ENCODE assay signal across 33 cellular contexts in genomic region chr13:79883216-79883615, GRCh38.
"Had no signal": no experiment of that assay in that cellular context is flagged by ENCODE, and none has a peak within 500 bp of the region (broad histone marks: within the 10 kb centered on the region; RNA-seq: fewer than 3 reads in every experiment).

No MANE protein-coding gene starts in this region.

- H3K27me3 Mint-ChIP-seq: activated CD4-positive, alpha-beta memory T cell treated with anti-CD3 and anti-CD28 coated beads for 36 hours; activated CD4-positive, alpha-beta T cell treated with anti-CD3 and anti-CD28 coated beads for 36 hours; activated CD4-positive, alpha-beta T cell treated with anti-CD3 and anti-CD28 coated beads, Interleukin-2, amount 10 ng/mL, durations not matched to agents 24 days and 14 days; activated CD8-positive, alpha-beta memory T cell treated with anti-CD3 and anti-CD28 coated beads, Interleukin-2, amount 10 ng/mL, durations not matched to agents 7 days and 5 days; activated naive CD4-positive, alpha-beta T cell treated with anti-CD3 and anti-CD28 coated beads, Interleukin-2, amount 50 U/mL, for 24 hours; activated naive CD8-positive, alpha-beta T cell treated with anti-CD3 and anti-CD28 coated beads for 36 hours; activated naive CD8-positive, alpha-beta T cell treated with anti-CD3 and anti-CD28 coated beads, Interleukin-2, amount 50 U/mL, for 24 hours; brain; central memory CD8-positive, alpha-beta T cell; dendritic cell treated with granulocyte-macrophage colony-stimulating factor and Interleukin-4, amounts not matched to agents 40 ng/mL and 50 ng/mL, for 4 days had no signal

- H3K27ac ChIP-seq: adrenal gland, coronary artery, dorsolateral prefrontal cortex, esophagus muscularis mucosa, heart left ventricle had no signal

- H3K4me1 ChIP-seq: adrenal gland, esophagus muscularis mucosa, heart left ventricle had no signal

- ATAC-seq: activated CD4-positive, alpha-beta T cell treated with anti-CD3 and anti-CD28 coated beads for 36 hours; activated CD8-positive, alpha-beta memory T cell treated with anti-CD3 and anti-CD28 coated beads, Interleukin-2, amount 10 ng/mL, durations not matched to agents 7 days and 5 days; activated CD8-positive, alpha-beta T cell treated with anti-CD3 and anti-CD28 coated beads, Interleukin-2, amount 10 ng/mL, durations not matched to agents 7 days and 5 days; activated naive CD8-positive, alpha-beta T cell treated with anti-CD3 and anti-CD28 coated beads, Interleukin-2, amount 50 U/mL, for 24 hours; heart left ventricle had no signal

- H3K9me3 Mint-ChIP-seq: activated CD4-positive, alpha-beta memory T cell treated with anti-CD3 and anti-CD28 coated beads for 36 hours; activated CD4-positive, alpha-beta T cell treated with anti-CD3 and anti-CD28 coated beads, Interleukin-2, amount 10 ng/mL, durations not matched to agents 24 days and 14 days; activated naive CD4-positive, alpha-beta T cell treated with anti-CD3 and anti-CD28 coated beads for 36 hours; activated naive CD4-positive, alpha-beta T cell treated with anti-CD3 and anti-CD28 coated beads, Interleukin-2, amount 50 U/mL, for 24 hours; activated naive CD8-positive, alpha-beta T cell treated with anti-CD3 and anti-CD28 coated beads for 36 hours; activated naive CD8-positive, alpha-beta T cell treated with anti-CD3 and anti-CD28 coated beads, Interleukin-2, amount 50 U/mL, for 24 hours; activated T-helper 1 cell treated with anti-CD3 and anti-CD28 coated beads, Interleukin-12 subunit alpha, Interleukin-12 subunit beta, Interleukin-2, Interleukin-4 antibody, amounts not matched to agents 30 ng/mL and 10 ng/mL and 1 ng/mL, durations not matched to agents 14 hours and 24 hours and 36 hours; activated T-helper 2 cell treated with anti-CD3 and anti-CD28 coated beads, Interferon-gamma antibody, Interleukin-2, Interleukin-4, amounts not matched to agents 10 μg/mL and 5 μg/mL and 100 μg/mL, durations not matched to agents 14 hours and 24 hours and 36 hours had no signal

- H3K27me3 ChIP-seq: adrenal gland, dorsolateral prefrontal cortex, esophagus muscularis mucosa, heart left ventricle had no signal

- H3K4me1 Mint-ChIP-seq: activated CD4-positive, alpha-beta T cell treated with anti-CD3 and anti-CD28 coated beads for 36 hours; activated CD4-positive, alpha-beta T cell treated with anti-CD3 and anti-CD28 coated beads, Interleukin-2, amount 10 ng/mL, durations not matched to agents 24 days and 14 days; activated CD8-positive, alpha-beta memory T cell treated with anti-CD3 and anti-CD28 coated beads, Interleukin-2, amount 10 ng/mL, durations not matched to agents 7 days and 5 days; activated naive CD4-positive, alpha-beta T cell treated with anti-CD3 and anti-CD28 coated beads, Interleukin-2, amount 50 U/mL, for 24 hours; activated naive CD8-positive, alpha-beta T cell treated with anti-CD3 and anti-CD28 coated beads for 36 hours; activated naive CD8-positive, alpha-beta T cell treated with anti-CD3 and anti-CD28 coated beads, Interleukin-2, amount 50 U/mL, for 24 hours; central memory CD8-positive, alpha-beta T cell had no signal

- H3K36me3 Mint-ChIP-seq: activated CD4-positive, alpha-beta memory T cell treated with anti-CD3 and anti-CD28 coated beads for 36 hours; activated CD8-positive, alpha-beta memory T cell treated with anti-CD3 and anti-CD28 coated beads, Interleukin-2, amount 10 ng/mL, durations not matched to agents 7 days and 5 days; activated naive CD4-positive, alpha-beta T cell treated with anti-CD3 and anti-CD28 coated beads, Interleukin-2, amount 50 U/mL, for 24 hours; activated naive CD8-positive, alpha-beta T cell treated with anti-CD3 and anti-CD28 coated beads for 36 hours had no signal

- H3K36me3 ChIP-seq: adrenal gland, esophagus muscularis mucosa, heart left ventricle had no signal

- H3K27ac Mint-ChIP-seq: activated CD4-positive, alpha-beta memory T cell treated with anti-CD3 and anti-CD28 coated beads for 36 hours; activated CD4-positive, alpha-beta T cell treated with anti-CD3 and anti-CD28 coated beads for 36 hours; activated CD4-positive, alpha-beta T cell treated with anti-CD3 and anti-CD28 coated beads, Interleukin-2, amount 10 ng/mL, durations not matched to agents 24 days and 14 days; activated CD8-positive, alpha-beta memory T cell treated with anti-CD3 and anti-CD28 coated beads, Interleukin-2, amount 10 ng/mL, durations not matched to agents 7 days and 5 days; activated CD8-positive, alpha-beta T cell treated with anti-CD3 and anti-CD28 coated beads, Interleukin-2, amount 10 ng/mL, durations not matched to agents 7 days and 5 days; activated naive CD4-positive, alpha-beta T cell treated with anti-CD3 and anti-CD28 coated beads for 36 hours; activated naive CD4-positive, alpha-beta T cell treated with anti-CD3 and anti-CD28 coated beads, Interleukin-2, amount 50 U/mL, for 24 hours; activated naive CD8-positive, alpha-beta T cell treated with anti-CD3 and anti-CD28 coated beads for 36 hours; activated naive CD8-positive, alpha-beta T cell treated with anti-CD3 and anti-CD28 coated beads, Interleukin-2, amount 50 U/mL, for 24 hours; activated T-helper 1 cell treated with anti-CD3 and anti-CD28 coated beads, Interleukin-12 subunit alpha, Interleukin-12 subunit beta, Interleukin-2, Interleukin-4 antibody, amounts not matched to agents 30 ng/mL and 10 ng/mL and 1 ng/mL, durations not matched to agents 14 hours and 24 hours and 36 hours; activated T-helper 2 cell treated with anti-CD3 and anti-CD28 coated beads, Interferon-gamma antibody, Interleukin-2, Interleukin-4, amounts not matched to agents 10 μg/mL and 5 μg/mL and 100 μg/mL, durations not matched to agents 14 hours and 24 hours and 36 hours; brain; dendritic cell treated with granulocyte-macrophage colony-stimulating factor and Interleukin-4, amounts not matched to agents 40 ng/mL and 50 ng/mL, for 4 days; endodermal cell had no signal

- DNase-seq: activated CD4-positive, alpha-beta memory T cell treated with anti-CD3 and anti-CD28 coated beads for 36 hours; activated CD4-positive, alpha-beta T cell treated with anti-CD3 and anti-CD28 coated beads for 36 hours; activated CD4-positive, alpha-beta T cell treated with anti-CD3 and anti-CD28 coated beads, Interleukin-2, amount 10 ng/mL, durations not matched to agents 24 days and 14 days; activated CD4-positive, CD25-positive, alpha-beta regulatory T cell; activated CD4-positive, CD25-positive, alpha-beta regulatory T cell treated with anti-CD3 and anti-CD28 coated beads, Interleukin-2, amount 50 U/mL, for 72 hours; activated CD8-positive, alpha-beta memory T cell treated with anti-CD3 and anti-CD28 coated beads, Interleukin-2, amount 10 ng/mL, durations not matched to agents 7 days and 5 days; activated CD8-positive, alpha-beta memory T cell treated with anti-CD3 and anti-CD28 coated beads, Interleukin-2, amount 50 U/mL, for 4 hours; activated CD8-positive, alpha-beta T cell treated with anti-CD3 and anti-CD28 coated beads, Interleukin-2, amount 10 ng/mL, durations not matched to agents 7 days and 5 days; activated effector memory CD4-positive, alpha-beta T cell treated with anti-CD3 and anti-CD28 coated beads, Interleukin-2, amount 50 U/mL, for 16 hours; activated naive CD4-positive, alpha-beta T cell treated with anti-CD3 and anti-CD28 coated beads for 36 hours; activated naive CD8-positive, alpha-beta T cell treated with anti-CD3 and anti-CD28 coated beads for 36 hours; activated naive CD8-positive, alpha-beta T cell treated with anti-CD3 and anti-CD28 coated beads, Interleukin-2, amount 50 U/mL, for 24 hours; activated T-cell treated with anti-CD3 and anti-CD28 coated beads, Interleukin-2, amount 50 U/mL, for 1 hour; activated T-cell treated with anti-CD3 and anti-CD28 coated beads, Interleukin-2, amount 50 U/mL, for 48 hours; adrenal gland; amygdala; aorta; dorsolateral prefrontal cortex; effector memory CD4-positive, alpha-beta T cell; endodermal cell; erythroblast; foreskin fibroblast; glutamatergic neuron; heart left ventricle; T-helper 2 cell had no signal

- H3K4me3 Mint-ChIP-seq: activated CD4-positive, alpha-beta memory T cell treated with anti-CD3 and anti-CD28 coated beads for 36 hours; activated CD4-positive, alpha-beta T cell treated with anti-CD3 and anti-CD28 coated beads for 36 hours; activated CD4-positive, alpha-beta T cell treated with anti-CD3 and anti-CD28 coated beads, Interleukin-2, amount 10 ng/mL, durations not matched to agents 24 days and 14 days; activated CD8-positive, alpha-beta memory T cell treated with anti-CD3 and anti-CD28 coated beads, Interleukin-2, amount 10 ng/mL, durations not matched to agents 7 days and 5 days; activated CD8-positive, alpha-beta T cell treated with anti-CD3 and anti-CD28 coated beads, Interleukin-2, amount 10 ng/mL, durations not matched to agents 7 days and 5 days; activated naive CD4-positive, alpha-beta T cell treated with anti-CD3 and anti-CD28 coated beads for 36 hours; activated naive CD4-positive, alpha-beta T cell treated with anti-CD3 and anti-CD28 coated beads, Interleukin-2, amount 50 U/mL, for 24 hours; activated naive CD8-positive, alpha-beta T cell treated with anti-CD3 and anti-CD28 coated beads for 36 hours; activated naive CD8-positive, alpha-beta T cell treated with anti-CD3 and anti-CD28 coated beads, Interleukin-2, amount 50 U/mL, for 24 hours; activated T-helper 1 cell treated with anti-CD3 and anti-CD28 coated beads, Interleukin-12 subunit alpha, Interleukin-12 subunit beta, Interleukin-2, Interleukin-4 antibody, amounts not matched to agents 30 ng/mL and 10 ng/mL and 1 ng/mL, durations not matched to agents 14 hours and 24 hours and 36 hours; brain; central memory CD8-positive, alpha-beta T cell; dendritic cell treated with granulocyte-macrophage colony-stimulating factor and Interleukin-4, amounts not matched to agents 40 ng/mL and 50 ng/mL, for 4 days; endodermal cell had no signal

- H3K9me3 ChIP-seq: adrenal gland, esophagus muscularis mucosa, heart left ventricle had no signal

- H3K4me3 ChIP-seq: adrenal gland, coronary artery, dorsolateral prefrontal cortex, esophagus muscularis mucosa, heart left ventricle had no signal
